ENCODE assay signal across 31 cellular contexts in the genomic region with DNA sequence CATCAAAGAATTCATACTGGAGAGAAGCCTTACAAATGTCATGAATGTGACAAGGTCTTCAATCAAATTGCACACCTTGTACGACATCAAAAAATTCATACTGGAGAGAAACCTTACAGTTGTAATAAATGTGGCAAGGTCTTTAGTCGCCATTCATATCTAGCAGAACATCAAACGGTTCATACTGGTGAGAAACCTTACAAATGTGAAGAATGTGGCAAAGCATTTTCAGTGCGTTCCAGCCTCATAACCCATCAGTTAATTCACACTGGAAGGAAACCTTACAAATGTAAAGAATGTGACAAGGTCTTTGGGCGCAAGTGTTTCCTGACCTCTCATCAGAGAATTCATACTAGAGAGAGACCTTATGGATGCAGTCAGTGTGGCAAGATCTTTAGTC. TPM values are rescaled to one million over a fixed set of nuclear protein-coding genes. Genes with fewer than 3 reads are reported as not detected.
"Had no signal": no experiment of that assay in that cellular context is flagged by ENCODE, and none has a peak within 500 bp of the region (broad histone marks: within the 10 kb centered on the region; RNA-seq: fewer than 3 reads in every experiment).

No MANE protein-coding gene starts in this region.

- H3K4me3 ChIP-seq: ascending aorta, esophagus muscularis mucosa, gastroesophageal sphincter, heart right ventricle had no signal

- FAIRE-seq: bronchial epithelial cell had no signal

- H3K27ac ChIP-seq: ascending aorta, esophagus muscularis mucosa, foreskin keratinocyte, gastroesophageal sphincter, heart right ventricle had no signal

- ATAC-seq: activated CD4-positive, alpha-beta T cell treated with anti-CD3 and anti-CD28 coated beads for 36 hours; activated CD8-positive, alpha-beta memory T cell treated with anti-CD3 and anti-CD28 coated beads, Interleukin-2, amount 10 ng/mL, durations not matched to agents 7 days and 5 days; activated CD8-positive, alpha-beta T cell treated with anti-CD3 and anti-CD28 coated beads, Interleukin-2, amount 10 ng/mL, durations not matched to agents 7 days and 5 days; activated naive CD8-positive, alpha-beta T cell treated with anti-CD3 and anti-CD28 coated beads, Interleukin-2, amount 50 U/mL, for 24 hours; effector memory CD8-positive, alpha-beta T cell; foreskin keratinocyte; gastroesophageal sphincter; heart right ventricle had no signal

- H3K27me3 ChIP-seq: ascending aorta, esophagus muscularis mucosa, foreskin keratinocyte, gastroesophageal sphincter, heart right ventricle had no signal

- H3K4me1 ChIP-seq: ascending aorta, esophagus muscularis mucosa, foreskin keratinocyte, gastroesophageal sphincter, heart right ventricle had no signal

- DNase-seq: activated CD4-positive, alpha-beta memory T cell treated with anti-CD3 and anti-CD28 coated beads for 36 hours; activated CD4-positive, alpha-beta T cell treated with anti-CD3 and anti-CD28 coated beads for 36 hours; activated CD4-positive, alpha-beta T cell treated with anti-CD3 and anti-CD28 coated beads, Interleukin-2, amount 10 ng/mL, durations not matched to agents 24 days and 14 days; activated CD4-positive, CD25-positive, alpha-beta regulatory T cell; activated CD4-positive, CD25-positive, alpha-beta regulatory T cell treated with anti-CD3 and anti-CD28 coated beads, Interleukin-2, amount 50 U/mL, for 72 hours; activated CD8-positive, alpha-beta memory T cell treated with anti-CD3 and anti-CD28 coated beads, Interleukin-2, amount 10 ng/mL, durations not matched to agents 7 days and 5 days; activated CD8-positive, alpha-beta memory T cell treated with anti-CD3 and anti-CD28 coated beads, Interleukin-2, amount 50 U/mL, for 4 hours; activated CD8-positive, alpha-beta T cell treated with anti-CD3 and anti-CD28 coated beads, Interleukin-2, amount 10 ng/mL, durations not matched to agents 7 days and 5 days; activated effector memory CD4-positive, alpha-beta T cell treated with anti-CD3 and anti-CD28 coated beads, Interleukin-2, amount 50 U/mL, for 16 hours; activated naive CD4-positive, alpha-beta T cell treated with anti-CD3 and anti-CD28 coated beads for 36 hours; activated naive CD8-positive, alpha-beta T cell treated with anti-CD3 and anti-CD28 coated beads for 36 hours; activated naive CD8-positive, alpha-beta T cell treated with anti-CD3 and anti-CD28 coated beads, Interleukin-2, amount 50 U/mL, for 24 hours; activated T-cell treated with anti-CD3 and anti-CD28 coated beads, Interleukin-2, amount 50 U/mL, for 1 hour; activated T-cell treated with anti-CD3 and anti-CD28 coated beads, Interleukin-2, amount 50 U/mL, for 48 hours; cortex of kidney; dermis blood vessel endothelial cell; effector CD4-positive, alpha-beta T cell; effector memory CD8-positive, alpha-beta T cell; erythroblast; foreskin keratinocyte; heart right ventricle; T-helper 2 cell had no signal

RNA-seq across cellular contexts. Expression of gene ZNF534, which starts 13.2 kb away (rescaled TPM):
- total RNA-seq: activated CD4-positive, alpha-beta memory T cell treated with anti-CD3 and anti-CD28 coated beads for 36 hours; activated CD4-positive, alpha-beta T cell treated with anti-CD3 and anti-CD28 coated beads, Interleukin-2, amount 10 ng/mL, durations not matched to agents 24 days and 14 days; activated CD8-positive, alpha-beta memory T cell treated with anti-CD3 and anti-CD28 coated beads for 36 hours; activated CD8-positive, alpha-beta memory T cell treated with anti-CD3 and anti-CD28 coated beads, Interleukin-2, amount 10 ng/mL, durations not matched to agents 7 days and 5 days; activated CD8-positive, alpha-beta T cell treated with anti-CD3 and anti-CD28 coated beads, Interleukin-2, amount 10 ng/mL, durations not matched to agents 7 days and 5 days; activated naive CD4-positive, alpha-beta T cell treated with anti-CD3 and anti-CD28 coated beads for 36 hours; activated naive CD8-positive, alpha-beta T cell treated with anti-CD3 and anti-CD28 coated beads for 36 hours; activated T-helper 1 cell treated with anti-CD3 and anti-CD28 coated beads, Interleukin-12 subunit alpha, Interleukin-12 subunit beta, Interleukin-2, Interleukin-4 antibody, amounts not matched to agents 30 ng/mL and 10 ng/mL and 1 ng/mL, durations not matched to agents 14 hours and 24 hours and 36 hours; activated T-helper 2 cell treated with anti-CD3 and anti-CD28 coated beads, Interferon-gamma antibody, Interleukin-2, Interleukin-4, amounts not matched to agents 10 μg/mL and 5 μg/mL and 100 μg/mL, durations not matched to agents 14 hours and 24 hours and 36 hours; ascending aorta; bronchial epithelial cell; dermis blood vessel endothelial cell; glomerular endothelial cell; T-helper 1 cell treated with Interleukin-12 subunit alpha and Interleukin-12 subunit beta and Interleukin-4 antibody, amounts not matched to agents 30 ng/mL and 1 ng/mL, for 36 hours had no signal
- polyA plus RNA-seq: foreskin keratinocyte had no signal

RNA-seq across cellular contexts. Expression of gene ZNF578, which starts 37.6 kb away (rescaled TPM):
- total RNA-seq: ascending aorta had no signal
